8 cellular contexts compared by ENCODE assay signal in genomic region chr12:123231931-123232330, GRCh38. TPM values are rescaled to one million over a fixed set of nuclear protein-coding genes. Genes with fewer than 3 reads are reported as not detected.
A peak's percentile ranks its signal among the peaks of the same experiment; 100 is the strongest.
DNase-seq lines count a peak whose midpoint lies in the region; FAIRE-seq and TF ChIP-seq lines count a peak whose summit lies in the region.

No MANE protein-coding gene starts in this region.

- H3K27me3 ChIP-seq in colonic mucosa, result no peaks in the 10 kb centered on the region
- no peaks in the 10 kb centered on the region for H3K27me3 ChIP-seq in neural cell (ENCODE audit: insufficient read depth, low read depth, low read length)

- peaks cover 49% of the 10 kb centered on the region for H3K79me2 ChIP-seq in neural cell (replicated peaks; ENCODE audit: insufficient read depth, low read length)

- H3K9me3 ChIP-seq in colonic mucosa, result no peaks in the 10 kb centered on the region
- no peaks in the 10 kb centered on the region for H3K9me3 ChIP-seq in neural cell (ENCODE audit: low read length)

- H3K4me2 ChIP-seq in neural cell (ENCODE audit: low read length), result peak overlapping the region; percentile 87

- no peaks in the 10 kb centered on the region for H3F3A ChIP-seq in neural cell (ENCODE audit: insufficient read depth, low read length, poor library complexity, severe bottlenecking)

- no peak for TF ChIP-seq EP300 in neural cell (conservative IDR thresholded peaks at IDR 0.05; ENCODE audit: poor library complexity, severe bottlenecking)

- no peak overlapping the region for H2AFZ ChIP-seq in neural cell (ENCODE audit: low read depth, low read length)

- no peak for FAIRE-seq in GM19239 (lab: Jason Lieb, UNC)

- DNase-seq in COR-L47 (lab: John Stamatoyannopoulos, UW), result peak; percentile 22
- no peak for DNase-seq in LNCaP clone FGC (ENCODE audit: low read depth)
- no peak for DNase-seq in colonic mucosa
- DNase-seq in ACHN, result no peak
- no peak for DNase-seq in GM19239 (ENCODE audit: insufficient read length, low spot score)
- DNase-seq in DMS114 treated with DMSO at 0.1 percent for 48 hours (lab: John Stamatoyannopoulos, UW; ENCODE audit: unreplicated experiment), result no peak
- no peak for DNase-seq in stimulated activated naive CD4-positive, alpha-beta T cell (lab: John Stamatoyannopoulos, UW)

- intact Hi-C loops in colonic mucosa (cut with DNase I), result loop anchor here (10.0 kb wide), 2 partner anchors 77 to 367 kb away; partner anchors contain the start of gene PITPNM2

- H3K9ac ChIP-seq in colonic mucosa (ENCODE audit: low read depth in 2 of 2, low read length in 2 of 2) (peak overlapping the region; percentile 67 to 98), neural cell (ENCODE audit: low read length) (peak overlapping the region; percentile 82)

- no peak for TF ChIP-seq RAD21 in neural cell (conservative IDR thresholded peaks at IDR 0.05)

- no peaks in the 10 kb centered on the region for H4K20me1 ChIP-seq in neural cell (ENCODE audit: insufficient read depth)

- H3K4me1 ChIP-seq in colonic mucosa, result no peaks in the 10 kb centered on the region

- H3K9me2 ChIP-seq in neural cell (ENCODE audit: insufficient read depth, low read length), result no peaks in the 10 kb centered on the region

- H3K27ac ChIP-seq in colonic mucosa (peak overlapping the region; percentile 85), neural cell (ENCODE audit: low read length) (peak overlapping the region; percentile 87)

- H3K36me3 ChIP-seq in colonic mucosa, result no peaks in the 10 kb centered on the region
- H3K36me3 ChIP-seq in neural cell (ENCODE audit: insufficient read depth, low read length), result no peaks in the 10 kb centered on the region

- peak overlapping the region; percentile 96 for H3K4me3 ChIP-seq in LNCaP clone FGC (ENCODE audit: low read depth, low read length)
- H3K4me3 ChIP-seq in colonic mucosa, result peak overlapping the region; percentile 75
- peak overlapping the region; percentile 82 for H3K4me3 ChIP-seq in neural cell (ENCODE audit: low read length)

- TF ChIP-seq CTCF in LNCaP clone FGC (IDR thresholded peaks at IDR 0.05; ENCODE audit: control insufficient read depth, extremely low read depth, insufficient read depth), result no peak
- TF ChIP-seq CTCF in colonic mucosa (IDR thresholded peaks at IDR 0.05), result no peak
- TF ChIP-seq CTCF in neural cell (IDR thresholded peaks at IDR 0.05; ENCODE audit: poor library complexity, severe bottlenecking), result no peak

- in situ Hi-C loops in ACHN (cut with HindIII; ENCODE audit: low pct_ligation_motif_present, low pct_unique_long_range_greater_than_20kb, low sequenced_read_pairs), result loop anchor here (25.0 kb wide), 1 partner anchor 195 kb away; no protein-coding TSS in a partner anchor

TF ChIP-seq in neural cell, 6 proteins besides CTCF, POLR2A, EP300 and RAD21:
- TF ChIP-seq POLR2AphosphoS5 (IDR thresholded peaks at IDR 0.05) (no peak), EZH2 (IDR thresholded peaks at IDR 0.05; ENCODE audit: borderline replicate concordance, insufficient read depth, low read length, poor library complexity, severe bottlenecking) (no peak), REST (IDR thresholded peaks at IDR 0.05; ENCODE audit: borderline replicate concordance) (no peak), TAF1 (IDR thresholded peaks at IDR 0.05; ENCODE audit: low read depth) (no peak), MXI1 (conservative IDR thresholded peaks at IDR 0.05; ENCODE audit: poor library complexity, severe bottlenecking) (no peak), SMC3 (conservative IDR thresholded peaks at IDR 0.05; ENCODE audit: poor library complexity) (no peak)

RNA-seq across cellular contexts. Expression of gene MPHOSPH9, which starts 1.0 kb away (rescaled TPM):
- total RNA-seq in colonic mucosa, result 10 to 100 TPM; 15.5 to 35.7 TPM
- 59.1 and 66.8 TPM in 2 replicates for polyA plus RNA-seq in neural cell
- polyA minus RNA-seq in neural cell, result 139 and 155 TPM in 2 replicates

RNA-seq across cellular contexts. Expression of gene MTRFR, which starts 1.3 kb away (rescaled TPM):
- 10 to 100 TPM; 10.6 to 17.4 TPM for total RNA-seq in colonic mucosa
- polyA plus RNA-seq in neural cell, result 24.1 and 30.0 TPM in 2 replicates
- polyA minus RNA-seq in neural cell, result 15.1 and 22.2 TPM in 2 replicates

RNA-seq across cellular contexts. Expression of gene CDK2AP1, which starts 39.7 kb away (rescaled TPM):
- 100 to 1,000 TPM in 1 of 2 donors, 10 to 100 TPM in 1; 65.6 to 101 TPM for total RNA-seq in colonic mucosa
- 97.6 and 101 TPM in 2 replicates for polyA plus RNA-seq in neural cell
- polyA minus RNA-seq in neural cell, result 41.1 and 55.3 TPM in 2 replicates
